21 cellular contexts compared by ENCODE assay signal in genomic region chr15:56977232-56977631, GRCh38.
"Had no signal": no experiment of that assay in that cellular context is flagged by ENCODE, and none has a peak within 500 bp of the region (broad histone marks: within the 10 kb centered on the region; RNA-seq: fewer than 3 reads in every experiment).

No MANE protein-coding gene starts in this region.

- H3K27ac Mint-ChIP-seq: activated CD4-positive, alpha-beta memory T cell treated with anti-CD3 and anti-CD28 coated beads for 36 hours; activated CD4-positive, alpha-beta T cell treated with anti-CD3 and anti-CD28 coated beads, Interleukin-2, amount 10 ng/mL, durations not matched to agents 24 days and 14 days; activated T-helper 17 cell treated with anti-CD3 and anti-CD28 coated beads, Interleukin-2, amount 50 U/mL, for 72 hours; mesothelial cell of epicardium had no signal

- H3K27ac ChIP-seq: brain microvascular endothelial cell, colonic mucosa, hepatocyte, pancreas, right lobe of liver, tibial nerve had no signal

- H3K4me3 ChIP-seq: colonic mucosa, hepatocyte, pancreas, right lobe of liver, tibial nerve had no signal

- H3K27me3 Mint-ChIP-seq: activated CD4-positive, alpha-beta memory T cell treated with anti-CD3 and anti-CD28 coated beads for 36 hours; activated CD4-positive, alpha-beta T cell treated with anti-CD3 and anti-CD28 coated beads, Interleukin-2, amount 10 ng/mL, durations not matched to agents 24 days and 14 days; activated T-helper 17 cell treated with anti-CD3 and anti-CD28 coated beads, Interleukin-2, amount 50 U/mL, for 72 hours; naive B cell had no signal

- H3K9me3 Mint-ChIP-seq: activated CD4-positive, alpha-beta memory T cell treated with anti-CD3 and anti-CD28 coated beads for 36 hours; activated CD4-positive, alpha-beta T cell treated with anti-CD3 and anti-CD28 coated beads, Interleukin-2, amount 10 ng/mL, durations not matched to agents 24 days and 14 days; activated T-helper 17 cell treated with anti-CD3 and anti-CD28 coated beads, Interleukin-2, amount 50 U/mL, for 72 hours; mesothelial cell of epicardium had no signal

- ATAC-seq: activated T-helper 17 cell treated with anti-CD3 and anti-CD28 coated beads, Interleukin-2, amount 50 U/mL, for 72 hours; pancreas; right lobe of liver had no signal

- DNase-seq: activated CD4-positive, alpha-beta memory T cell treated with anti-CD3 and anti-CD28 coated beads for 36 hours; activated CD4-positive, alpha-beta T cell treated with anti-CD3 and anti-CD28 coated beads, Interleukin-2, amount 10 ng/mL, durations not matched to agents 24 days and 14 days; activated CD8-positive, alpha-beta memory T cell treated with anti-CD3 and anti-CD28 coated beads, Interleukin-2, amount 50 U/mL, for 4 hours; activated gamma-delta T cell treated with Interleukin-2 at 50 U/mL for 16 hours; activated naive CD4-positive, alpha-beta T cell treated with anti-CD3 and anti-CD28 coated beads, Interleukin-2, amount 50 U/mL, for 16 hours; activated T-cell treated with anti-CD3 and anti-CD28 coated beads, Interleukin-2, amount 50 U/mL, for 1 hour; amniotic stem cell; brain microvascular endothelial cell; colonic mucosa; effector CD8-positive, alpha-beta T cell; islet precursor cell; naive B cell; nucleus accumbens; pancreas; right lobe of liver; stimulated activated CD4-positive, alpha-beta T cell treated with anti-CD3 and anti-CD28 coated beads, Interleukin-2, amount 100 ng/mL, for 48 hours; stimulated activated naive CD4-positive, alpha-beta T cell treated with Interleukin-2 at 50 U/mL for 16 hours had no signal

- H3K4me3 Mint-ChIP-seq: activated CD4-positive, alpha-beta memory T cell treated with anti-CD3 and anti-CD28 coated beads for 36 hours; activated CD4-positive, alpha-beta T cell treated with anti-CD3 and anti-CD28 coated beads, Interleukin-2, amount 10 ng/mL, durations not matched to agents 24 days and 14 days; activated T-helper 17 cell treated with anti-CD3 and anti-CD28 coated beads, Interleukin-2, amount 50 U/mL, for 72 hours; mesothelial cell of epicardium; naive B cell had no signal

- H3K9me3 ChIP-seq: colonic mucosa, pancreas, right lobe of liver, tibial nerve had no signal

- H3K36me3 ChIP-seq: brain microvascular endothelial cell, colonic mucosa, pancreas, right lobe of liver, tibial nerve had no signal

- H3K36me3 Mint-ChIP-seq: naive B cell had no signal

- H3K4me2 ChIP-seq: hepatocyte had no signal

- H2AFZ ChIP-seq: hepatocyte had no signal

- H3K27me3 ChIP-seq: brain microvascular endothelial cell, colonic mucosa, hepatocyte, pancreas, right lobe of liver, tibial nerve had no signal
